Comparison of ENCODE assay signal across 1 cellular context in the genomic region with DNA sequence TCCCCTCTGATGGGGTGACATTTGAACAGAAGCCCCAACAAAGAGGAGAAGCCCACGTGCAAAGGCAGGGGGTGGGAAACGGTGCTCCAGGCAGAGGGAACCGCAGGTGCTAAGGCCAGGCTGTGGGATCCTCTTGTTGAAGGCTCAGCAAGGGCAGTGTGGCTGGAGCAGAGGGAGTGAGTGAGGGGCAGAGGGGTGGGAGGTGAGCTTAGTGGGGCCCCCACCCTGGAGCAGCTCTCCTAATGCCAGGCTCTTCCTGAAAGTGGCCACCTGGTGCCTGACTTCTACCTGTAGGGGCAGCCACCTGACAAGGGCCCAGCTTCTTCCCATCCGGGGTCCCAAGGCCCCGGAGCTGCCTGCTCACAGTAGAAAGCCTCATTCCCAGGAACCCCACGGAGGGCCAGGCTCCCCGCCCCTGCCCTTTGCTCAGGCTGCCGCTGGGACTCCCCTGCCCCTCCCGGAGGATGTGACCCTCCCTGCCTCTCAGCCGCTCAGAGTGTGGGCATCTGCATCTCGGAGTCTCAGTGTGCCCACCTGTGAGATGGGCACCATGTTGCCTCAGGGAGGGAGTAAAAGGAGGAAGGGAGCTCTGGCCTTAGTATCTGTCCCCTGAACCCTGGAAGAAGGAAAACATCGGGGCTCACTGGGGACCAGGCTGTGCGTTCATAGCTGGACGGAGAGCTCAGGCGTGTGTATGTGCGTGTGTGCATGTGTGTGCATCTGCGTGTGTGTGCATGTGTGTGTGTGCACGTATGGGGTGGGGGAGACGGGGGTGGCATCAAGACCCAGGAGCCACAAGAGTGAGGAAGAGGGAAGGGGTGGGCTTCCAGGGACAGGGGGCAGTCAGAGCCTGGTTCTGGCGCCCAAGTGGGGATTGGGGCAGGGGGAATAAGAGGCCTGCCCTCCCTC.
A peak's percentile ranks its signal among the peaks of the same experiment; 100 is the strongest.
TF ChIP-seq lines count a peak whose summit lies in the region.

No MANE protein-coding gene starts in this region.

TF ChIP-seq in HepG2, 621 proteins besides CTCF, POLR2A, EP300 and RAD21 (continued from another document and continues in another):
- TF ChIP-seq, protein P1, sequence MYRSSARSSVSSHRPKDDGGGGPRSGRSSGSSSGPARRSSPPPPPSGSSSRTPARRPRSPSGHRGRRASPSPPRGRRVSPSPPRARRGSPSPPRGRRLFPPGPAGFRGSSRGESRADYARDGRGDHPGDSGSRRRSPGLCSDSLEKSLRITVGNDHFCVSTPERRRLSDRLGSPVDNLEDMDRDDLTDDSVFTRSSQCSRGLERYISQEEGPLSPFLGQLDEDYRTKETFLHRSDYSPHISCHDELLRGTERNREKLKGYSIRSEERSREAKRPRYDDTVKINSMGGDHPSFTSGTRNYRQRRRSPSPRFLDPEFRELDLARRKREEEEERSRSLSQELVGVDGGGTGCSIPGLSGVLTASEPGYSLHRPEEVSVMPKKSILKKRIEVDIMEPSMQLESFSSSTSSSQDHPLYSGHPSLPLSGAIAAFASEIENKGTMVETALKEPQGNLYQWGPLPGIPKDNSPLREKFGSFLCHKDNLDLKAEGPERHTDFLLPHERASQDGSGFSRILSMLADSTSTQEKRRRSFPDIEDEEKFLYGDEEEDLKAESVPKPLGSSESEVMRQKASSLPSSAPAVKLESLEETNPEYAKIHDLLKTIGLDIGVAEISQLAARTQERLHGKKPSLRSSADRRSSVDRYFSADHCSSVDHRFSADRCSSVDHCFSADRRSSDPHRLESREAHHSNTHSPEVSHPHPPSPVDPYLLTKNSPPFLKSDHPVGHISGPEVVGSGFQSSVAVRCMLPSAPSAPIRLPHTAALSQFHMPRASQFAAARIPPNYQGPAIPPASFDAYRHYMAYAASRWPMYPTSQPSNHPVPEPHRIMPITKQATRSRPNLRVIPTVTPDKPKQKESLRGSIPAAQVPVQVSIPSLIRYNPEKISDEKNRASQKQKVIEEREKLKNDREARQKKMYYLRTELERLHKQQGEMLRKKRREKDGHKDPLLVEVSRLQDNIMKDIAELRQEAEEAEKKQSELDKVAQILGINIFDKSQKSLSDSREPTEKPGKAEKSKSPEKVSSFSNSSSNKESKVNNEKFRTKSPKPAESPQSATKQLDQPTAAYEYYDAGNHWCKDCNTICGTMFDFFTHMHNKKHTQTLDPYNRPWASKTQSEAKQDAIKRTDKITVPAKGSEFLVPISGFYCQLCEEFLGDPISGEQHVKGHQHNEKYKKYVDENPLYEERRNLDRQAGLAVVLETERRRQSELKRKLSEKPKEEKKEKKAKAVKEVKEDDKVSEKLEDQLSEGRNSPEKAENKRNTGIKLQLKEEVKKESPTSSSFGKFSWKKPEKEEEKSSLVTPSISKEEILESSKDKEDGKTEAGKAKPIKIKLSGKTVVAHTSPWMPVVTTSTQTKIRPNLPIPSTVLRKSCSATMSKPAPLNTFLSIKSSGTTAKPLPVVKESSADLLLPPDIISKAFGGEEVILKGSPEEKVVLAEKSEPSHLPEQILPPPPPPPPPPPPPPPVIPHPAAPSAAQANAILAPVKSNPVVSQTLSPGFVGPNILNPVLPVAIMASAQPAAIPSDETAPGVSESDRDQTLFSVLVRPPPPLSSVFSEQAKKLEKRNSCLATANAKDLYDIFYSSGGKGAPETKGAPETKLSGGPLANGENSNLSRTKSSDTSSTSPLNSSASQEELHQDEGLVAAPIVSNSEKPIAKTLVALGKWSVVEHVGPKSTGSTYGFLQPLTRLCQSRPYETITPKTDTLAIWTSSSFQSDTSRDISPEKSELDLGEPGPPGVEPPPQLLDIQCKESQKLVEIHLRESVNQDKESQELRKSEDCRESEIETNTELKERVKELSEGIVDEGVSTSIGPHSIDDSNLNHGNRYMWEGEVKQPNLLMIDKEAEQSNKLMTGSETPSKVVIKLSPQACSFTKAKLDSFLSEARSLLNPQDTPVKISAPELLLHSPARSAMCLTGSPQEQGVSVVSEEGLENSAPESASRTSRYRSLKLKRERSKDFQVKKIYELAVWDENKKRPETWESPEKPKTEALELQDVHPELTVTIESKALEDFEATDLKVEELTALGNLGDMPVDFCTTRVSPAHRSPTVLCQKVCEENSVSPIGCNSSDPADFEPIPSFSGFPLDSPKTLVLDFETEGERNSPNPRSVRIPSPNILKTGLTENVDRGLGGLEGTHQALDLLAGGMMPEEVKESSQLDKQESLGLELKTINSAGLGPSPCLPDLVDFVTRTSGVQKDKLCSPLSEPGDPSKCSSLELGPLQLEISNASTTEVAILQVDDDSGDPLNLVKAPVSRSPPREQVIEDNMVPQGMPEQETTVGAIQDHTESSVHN (CRISPR knock-in tag; IDR thresholded peaks at IDR 0.05): no peak
- TF ChIP-seq, protein P2, sequence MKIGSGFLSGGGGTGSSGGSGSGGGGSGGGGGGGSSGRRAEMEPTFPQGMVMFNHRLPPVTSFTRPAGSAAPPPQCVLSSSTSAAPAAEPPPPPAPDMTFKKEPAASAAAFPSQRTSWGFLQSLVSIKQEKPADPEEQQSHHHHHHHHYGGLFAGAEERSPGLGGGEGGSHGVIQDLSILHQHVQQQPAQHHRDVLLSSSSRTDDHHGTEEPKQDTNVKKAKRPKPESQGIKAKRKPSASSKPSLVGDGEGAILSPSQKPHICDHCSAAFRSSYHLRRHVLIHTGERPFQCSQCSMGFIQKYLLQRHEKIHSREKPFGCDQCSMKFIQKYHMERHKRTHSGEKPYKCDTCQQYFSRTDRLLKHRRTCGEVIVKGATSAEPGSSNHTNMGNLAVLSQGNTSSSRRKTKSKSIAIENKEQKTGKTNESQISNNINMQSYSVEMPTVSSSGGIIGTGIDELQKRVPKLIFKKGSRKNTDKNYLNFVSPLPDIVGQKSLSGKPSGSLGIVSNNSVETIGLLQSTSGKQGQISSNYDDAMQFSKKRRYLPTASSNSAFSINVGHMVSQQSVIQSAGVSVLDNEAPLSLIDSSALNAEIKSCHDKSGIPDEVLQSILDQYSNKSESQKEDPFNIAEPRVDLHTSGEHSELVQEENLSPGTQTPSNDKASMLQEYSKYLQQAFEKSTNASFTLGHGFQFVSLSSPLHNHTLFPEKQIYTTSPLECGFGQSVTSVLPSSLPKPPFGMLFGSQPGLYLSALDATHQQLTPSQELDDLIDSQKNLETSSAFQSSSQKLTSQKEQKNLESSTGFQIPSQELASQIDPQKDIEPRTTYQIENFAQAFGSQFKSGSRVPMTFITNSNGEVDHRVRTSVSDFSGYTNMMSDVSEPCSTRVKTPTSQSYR (CRISPR knock-in tag; IDR thresholded peaks at IDR 0.05; ENCODE audit: borderline replicate concordance): no peak
- TF ChIP-seq ZNF430 (CRISPR knock-in tag; IDR thresholded peaks at IDR 0.05) (peak; percentile 36; the same call in 1 of the 2 replicates), SP140L (CRISPR knock-in tag; IDR thresholded peaks at IDR 0.05; ENCODE audit: borderline replicate concordance) (no peak), ZNF749 (CRISPR knock-in tag; IDR thresholded peaks at IDR 0.05; ENCODE audit: borderline replicate concordance) (0 out of 2 replicates have a peak, but pooled peaks have one; percentile 16), ZMYM2 (CRISPR knock-in tag; IDR thresholded peaks at IDR 0.05) (peak; percentile 65; the same call in 1 of the 2 replicates), PITX1 (CRISPR knock-in tag; IDR thresholded peaks at IDR 0.05) (peak; percentile 21; the same call in 1 of the 2 replicates), SALL1 (CRISPR knock-in tag; IDR thresholded peaks at IDR 0.05) (0 out of 2 replicates have a peak, but pooled peaks have one; percentile 3), BRD4 (CRISPR knock-in tag; IDR thresholded peaks at IDR 0.05) (no peak), ETV5 (CRISPR knock-in tag; IDR thresholded peaks at IDR 0.05; ENCODE audit: borderline replicate concordance) (peak; percentile 17; the same call in 1 of the 2 replicates), FOSL1 (CRISPR knock-in tag; IDR thresholded peaks at IDR 0.05; ENCODE audit: borderline replicate concordance) (no peak), U2AF2 (IDR thresholded peaks at IDR 0.05; ENCODE audit: low read depth, low read length) (no peak), ZNF12 (CRISPR knock-in tag; IDR thresholded peaks at IDR 0.05) (no peak), ZNF616 (CRISPR knock-in tag; IDR thresholded peaks at IDR 0.05; ENCODE audit: low read depth) (no peak), RFX3 (CRISPR knock-in tag; IDR thresholded peaks at IDR 0.05) (no peak), SOX13 (IDR thresholded peaks at IDR 0.05) (no peak), SOX13 (CRISPR knock-in tag; conservative IDR thresholded peaks at IDR 0.05 in 1 of 2, IDR thresholded peaks at IDR 0.05 in 1 of 2) (no peak), ZNF772 (CRISPR knock-in tag; IDR thresholded peaks at IDR 0.05) (no peak), THYN1 (CRISPR knock-in tag; IDR thresholded peaks at IDR 0.05; ENCODE audit: borderline replicate concordance, low read depth) (no peak), ZNF75D (CRISPR knock-in tag; IDR thresholded peaks at IDR 0.05; ENCODE audit: borderline replicate concordance) (no peak), ZNF530 (CRISPR knock-in tag; IDR thresholded peaks at IDR 0.05; ENCODE audit: low read depth) (no peak), ZFAT (CRISPR knock-in tag; conservative IDR thresholded peaks at IDR 0.05) (no peak), SATB2 (CRISPR knock-in tag; IDR thresholded peaks at IDR 0.05) (no peak), MEF2D (CRISPR knock-in tag; IDR thresholded peaks at IDR 0.05) (no peak), RXRA (CRISPR knock-in tag; IDR thresholded peaks at IDR 0.05) (no peak; the same call in 1 of the 2 replicates), ZNF720 (CRISPR knock-in tag; IDR thresholded peaks at IDR 0.05) (no peak), ZNF792 (CRISPR knock-in tag; IDR thresholded peaks at IDR 0.05) (no peak), SALL2 (CRISPR knock-in tag; IDR thresholded peaks at IDR 0.05) (no peak)
- TF ChIP-seq, protein P3, sequence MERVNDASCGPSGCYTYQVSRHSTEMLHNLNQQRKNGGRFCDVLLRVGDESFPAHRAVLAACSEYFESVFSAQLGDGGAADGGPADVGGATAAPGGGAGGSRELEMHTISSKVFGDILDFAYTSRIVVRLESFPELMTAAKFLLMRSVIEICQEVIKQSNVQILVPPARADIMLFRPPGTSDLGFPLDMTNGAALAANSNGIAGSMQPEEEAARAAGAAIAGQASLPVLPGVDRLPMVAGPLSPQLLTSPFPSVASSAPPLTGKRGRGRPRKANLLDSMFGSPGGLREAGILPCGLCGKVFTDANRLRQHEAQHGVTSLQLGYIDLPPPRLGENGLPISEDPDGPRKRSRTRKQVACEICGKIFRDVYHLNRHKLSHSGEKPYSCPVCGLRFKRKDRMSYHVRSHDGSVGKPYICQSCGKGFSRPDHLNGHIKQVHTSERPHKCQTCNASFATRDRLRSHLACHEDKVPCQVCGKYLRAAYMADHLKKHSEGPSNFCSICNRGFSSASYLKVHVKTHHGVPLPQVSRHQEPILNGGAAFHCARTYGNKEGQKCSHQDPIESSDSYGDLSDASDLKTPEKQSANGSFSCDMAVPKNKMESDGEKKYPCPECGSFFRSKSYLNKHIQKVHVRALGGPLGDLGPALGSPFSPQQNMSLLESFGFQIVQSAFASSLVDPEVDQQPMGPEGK (CRISPR knock-in tag; IDR thresholded peaks at IDR 0.05): peak; percentile 49
- TF ChIP-seq, protein P4, sequence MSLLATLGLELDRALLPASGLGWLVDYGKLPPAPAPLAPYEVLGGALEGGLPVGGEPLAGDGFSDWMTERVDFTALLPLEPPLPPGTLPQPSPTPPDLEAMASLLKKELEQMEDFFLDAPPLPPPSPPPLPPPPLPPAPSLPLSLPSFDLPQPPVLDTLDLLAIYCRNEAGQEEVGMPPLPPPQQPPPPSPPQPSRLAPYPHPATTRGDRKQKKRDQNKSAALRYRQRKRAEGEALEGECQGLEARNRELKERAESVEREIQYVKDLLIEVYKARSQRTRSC (CRISPR knock-in tag; IDR thresholded peaks at IDR 0.05; ENCODE audit: low read depth): no peak
- TF ChIP-seq, protein P5, sequence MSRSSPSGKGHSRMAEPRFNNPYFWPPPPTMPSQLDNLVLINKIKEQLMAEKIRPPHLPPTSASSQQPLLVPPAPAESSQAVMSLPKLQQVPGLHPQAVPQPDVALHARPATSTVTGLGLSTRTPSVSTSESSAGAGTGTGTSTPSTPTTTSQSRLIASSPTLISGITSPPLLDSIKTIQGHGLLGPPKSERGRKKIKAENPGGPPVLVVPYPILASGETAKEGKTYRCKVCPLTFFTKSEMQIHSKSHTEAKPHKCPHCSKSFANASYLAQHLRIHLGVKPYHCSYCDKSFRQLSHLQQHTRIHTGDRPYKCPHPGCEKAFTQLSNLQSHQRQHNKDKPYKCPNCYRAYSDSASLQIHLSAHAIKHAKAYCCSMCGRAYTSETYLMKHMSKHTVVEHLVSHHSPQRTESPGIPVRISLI (CRISPR knock-in tag; IDR thresholded peaks at IDR 0.05; ENCODE audit: borderline replicate concordance): 0 out of 2 replicates have a peak, but pooled peaks have one; percentile 13
- TF ChIP-seq, protein P6, sequence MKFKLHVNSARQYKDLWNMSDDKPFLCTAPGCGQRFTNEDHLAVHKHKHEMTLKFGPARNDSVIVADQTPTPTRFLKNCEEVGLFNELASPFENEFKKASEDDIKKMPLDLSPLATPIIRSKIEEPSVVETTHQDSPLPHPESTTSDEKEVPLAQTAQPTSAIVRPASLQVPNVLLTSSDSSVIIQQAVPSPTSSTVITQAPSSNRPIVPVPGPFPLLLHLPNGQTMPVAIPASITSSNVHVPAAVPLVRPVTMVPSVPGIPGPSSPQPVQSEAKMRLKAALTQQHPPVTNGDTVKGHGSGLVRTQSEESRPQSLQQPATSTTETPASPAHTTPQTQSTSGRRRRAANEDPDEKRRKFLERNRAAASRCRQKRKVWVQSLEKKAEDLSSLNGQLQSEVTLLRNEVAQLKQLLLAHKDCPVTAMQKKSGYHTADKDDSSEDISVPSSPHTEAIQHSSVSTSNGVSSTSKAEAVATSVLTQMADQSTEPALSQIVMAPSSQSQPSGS (CRISPR knock-in tag; IDR thresholded peaks at IDR 0.05): no peak
- TF ChIP-seq, protein P7, sequence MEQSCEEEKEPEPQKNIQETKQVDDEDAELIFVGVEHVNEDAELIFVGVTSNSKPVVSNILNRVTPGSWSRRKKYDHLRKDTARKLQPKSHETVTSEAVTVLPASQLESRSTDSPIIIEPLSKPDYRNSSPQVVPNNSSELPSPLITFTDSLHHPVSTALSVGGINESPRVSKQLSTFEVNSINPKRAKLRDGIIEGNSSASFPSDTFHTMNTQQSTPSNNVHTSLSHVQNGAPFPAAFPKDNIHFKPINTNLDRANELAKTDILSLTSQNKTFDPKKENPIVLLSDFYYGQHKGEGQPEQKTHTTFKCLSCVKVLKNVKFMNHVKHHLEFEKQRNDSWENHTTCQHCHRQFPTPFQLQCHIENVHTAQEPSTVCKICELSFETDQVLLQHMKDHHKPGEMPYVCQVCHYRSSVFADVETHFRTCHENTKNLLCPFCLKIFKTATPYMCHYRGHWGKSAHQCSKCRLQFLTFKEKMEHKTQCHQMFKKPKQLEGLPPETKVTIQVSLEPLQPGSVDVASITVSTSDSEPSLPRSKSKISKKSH (CRISPR knock-in tag; IDR thresholded peaks at IDR 0.05; ENCODE audit: borderline replicate concordance): no peak
